In the genomic region with DNA sequence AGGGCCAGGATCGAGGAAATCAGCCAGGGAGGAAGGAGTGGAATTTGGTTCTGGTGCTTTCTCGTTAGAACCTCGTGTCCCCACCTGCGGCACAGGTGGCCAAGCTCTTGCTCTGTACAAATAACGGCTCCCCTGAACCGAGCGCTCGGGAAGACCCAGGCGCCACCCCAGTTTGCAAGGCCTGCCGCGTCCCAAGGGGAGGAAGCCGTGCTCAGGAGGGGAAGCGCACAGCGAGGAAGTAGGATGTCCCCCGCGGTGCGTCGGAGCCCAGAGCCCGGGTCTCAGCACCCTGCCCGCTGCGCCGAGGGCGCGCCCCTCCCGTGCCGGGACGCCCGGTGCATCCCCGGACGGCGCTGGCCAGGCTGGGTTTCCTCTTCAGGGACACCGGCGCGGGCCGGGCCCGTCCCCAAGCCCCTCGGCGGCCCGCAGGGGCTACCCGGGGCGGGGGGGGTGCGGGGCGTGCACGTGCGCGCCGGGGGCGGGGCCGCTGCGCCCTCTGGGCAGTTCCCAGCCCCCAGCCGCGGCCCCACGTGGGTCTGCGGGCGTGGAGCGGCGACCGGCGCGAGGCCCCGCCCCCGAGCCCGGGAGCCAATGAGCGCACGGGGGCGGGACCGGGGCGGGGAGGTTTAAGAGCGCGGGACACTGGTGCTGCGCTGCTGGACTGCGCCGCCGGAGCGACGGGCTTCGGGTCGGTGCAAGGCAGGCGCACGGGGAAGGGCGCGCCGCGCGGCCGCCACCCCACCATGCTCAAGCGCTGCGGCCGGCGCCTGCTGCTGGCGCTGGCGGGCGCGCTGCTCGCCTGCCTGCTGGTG, we compare ENCODE assay signal across 8 cellular contexts. TPM values are rescaled to one million over a fixed set of nuclear protein-coding genes. Genes with fewer than 3 reads are reported as not detected.
DNase-seq lines count a peak whose midpoint lies in the region; ATAC-seq and TF ChIP-seq lines count a peak whose summit lies in the region.

A gene with protein sequence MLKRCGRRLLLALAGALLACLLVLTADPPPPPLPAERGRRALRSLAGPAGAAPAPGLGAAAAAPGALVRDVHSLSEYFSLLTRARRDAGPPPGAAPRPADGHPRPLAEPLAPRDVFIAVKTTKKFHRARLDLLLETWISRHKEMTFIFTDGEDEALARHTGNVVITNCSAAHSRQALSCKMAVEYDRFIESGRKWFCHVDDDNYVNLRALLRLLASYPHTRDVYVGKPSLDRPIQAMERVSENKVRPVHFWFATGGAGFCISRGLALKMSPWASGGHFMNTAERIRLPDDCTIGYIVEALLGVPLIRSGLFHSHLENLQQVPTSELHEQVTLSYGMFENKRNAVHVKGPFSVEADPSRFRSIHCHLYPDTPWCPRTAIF (plus strand): TSS at position 656 of the 812 bp plus-strand sequence. CDS start 88 bp downstream, at position 744.

- intact Hi-C loops in activated T-helper 1 cell treated with anti-CD3 and anti-CD28 coated beads, Interleukin-12 subunit alpha, Interleukin-12 subunit beta, Interleukin-2, Interleukin-4 antibody, amounts not matched to agents 30 ng/mL and 10 ng/mL and 1 ng/mL, durations not matched to agents 14 hours and 24 hours and 36 hours (cut with micrococcal nuclease): loop anchor here (1.0 kb wide), 4 partner anchors 11 to 112 kb away; a partner anchor contains a TSS
- intact Hi-C loops in natural killer cell (cut with micrococcal nuclease): no loop called here

- H3K4me1 Mint-ChIP-seq in activated T-helper 1 cell treated with anti-CD3 and anti-CD28 coated beads, Interleukin-12 subunit alpha, Interleukin-12 subunit beta, Interleukin-2, Interleukin-4 antibody, amounts not matched to agents 30 ng/mL and 10 ng/mL and 1 ng/mL, durations not matched to agents 14 hours and 24 hours and 36 hours (ENCODE audit: low read depth): peaks cover 35% of the 10 kb centered on the region
- H3K4me1 Mint-ChIP-seq in natural killer cell: peaks cover 20 to 37% of the 10 kb centered on the region in 2 donors

- TF ChIP-seq CTCF in fibroblast of mammary gland (conservative IDR thresholded peaks at IDR 0.05; ENCODE audit: control insufficient read depth, insufficient read depth, low read depth, low read length) (no peak), natural killer cell (IDR thresholded peaks at IDR 0.05) (no peak)

- no peaks in the 10 kb centered on the region for H3K9me3 Mint-ChIP-seq in activated T-helper 1 cell treated with anti-CD3 and anti-CD28 coated beads, Interleukin-12 subunit alpha, Interleukin-12 subunit beta, Interleukin-2, Interleukin-4 antibody, amounts not matched to agents 30 ng/mL and 10 ng/mL and 1 ng/mL, durations not matched to agents 14 hours and 24 hours and 36 hours
- no peaks in the 10 kb centered on the region for H3K9me3 Mint-ChIP-seq in natural killer cell

- peak; percentile 75 for ATAC-seq in GM21619 (IDR thresholded peaks at IDR 0.05; ENCODE audit: unreplicated experiment)
- peak; percentile 65 to 87 (median 78) for ATAC-seq in natural killer cell

- H3K27ac Mint-ChIP-seq in activated T-helper 1 cell treated with anti-CD3 and anti-CD28 coated beads, Interleukin-12 subunit alpha, Interleukin-12 subunit beta, Interleukin-2, Interleukin-4 antibody, amounts not matched to agents 30 ng/mL and 10 ng/mL and 1 ng/mL, durations not matched to agents 14 hours and 24 hours and 36 hours: peak within 1 kb of the TSS; percentile 91
- peak within 1 kb of the TSS; percentile 94 to 97 for H3K27ac Mint-ChIP-seq in natural killer cell

- DNase-seq in DMS79 treated with DMSO at 0.1 percent for 48 hours (lab: John Stamatoyannopoulos, UW) (peak; percentile 80), RKO (ENCODE audit: low spot score) (peak; percentile 87), fibroblast of mammary gland (ENCODE audit: low read depth) (peak; percentile 80), natural killer cell (peak; percentile 90)
- DNase-seq in Jurkat, Clone E6-1 (ENCODE audit: low read depth, low spot score): peak; percentile 61
- peak; percentile 84 for DNase-seq in activated T-helper 1 cell treated with anti-CD3 and anti-CD28 coated beads, Interleukin-12 subunit alpha, Interleukin-12 subunit beta, Interleukin-2, Interleukin-4 antibody, amounts not matched to agents 30 ng/mL and 10 ng/mL and 1 ng/mL, durations not matched to agents 14 hours and 24 hours and 36 hours (ENCODE audit: low spot score)
- peak; percentile 80 for DNase-seq in stimulated activated naive CD4-positive, alpha-beta T cell treated with Interleukin-2 at 50 U/mL for 16 hours (lab: John Stamatoyannopoulos, UW)

- H3K36me3 Mint-ChIP-seq in activated T-helper 1 cell treated with anti-CD3 and anti-CD28 coated beads, Interleukin-12 subunit alpha, Interleukin-12 subunit beta, Interleukin-2, Interleukin-4 antibody, amounts not matched to agents 30 ng/mL and 10 ng/mL and 1 ng/mL, durations not matched to agents 14 hours and 24 hours and 36 hours (ENCODE audit: low read depth): peaks cover 2% of the 10 kb centered on the region
- H3K36me3 Mint-ChIP-seq in natural killer cell: no peaks in the 10 kb centered on the region

- no peaks in the 10 kb centered on the region for H3K27me3 Mint-ChIP-seq in activated T-helper 1 cell treated with anti-CD3 and anti-CD28 coated beads, Interleukin-12 subunit alpha, Interleukin-12 subunit beta, Interleukin-2, Interleukin-4 antibody, amounts not matched to agents 30 ng/mL and 10 ng/mL and 1 ng/mL, durations not matched to agents 14 hours and 24 hours and 36 hours (ENCODE audit: insufficient read depth)
- H3K27me3 Mint-ChIP-seq in natural killer cell (ENCODE audit: low read depth in 2 of 2): no peaks in the 10 kb centered on the region

- peak within 1 kb of the TSS; percentile 48 for H3K4me3 ChIP-seq in Jurkat, Clone E6-1 (ENCODE audit: low read length)
- peak within 1 kb of the TSS; percentile 37 for H3K4me3 ChIP-seq in fibroblast of mammary gland (ENCODE audit: control insufficient read depth, low read depth, low read length)

- peak within 1 kb of the TSS; percentile 97 for H3K4me3 Mint-ChIP-seq in activated T-helper 1 cell treated with anti-CD3 and anti-CD28 coated beads, Interleukin-12 subunit alpha, Interleukin-12 subunit beta, Interleukin-2, Interleukin-4 antibody, amounts not matched to agents 30 ng/mL and 10 ng/mL and 1 ng/mL, durations not matched to agents 14 hours and 24 hours and 36 hours
- H3K4me3 Mint-ChIP-seq in natural killer cell: peak within 1 kb of the TSS; percentile 93

RNA-seq across cellular contexts. Expression of the gene that starts here (rescaled TPM):
- polyA plus RNA-seq in Jurkat, Clone E6-1 (2012; ENCODE audit: insufficient read depth, insufficient read length): 10.0 TPM
- 34.8 and 34.9 TPM in 2 replicates for total RNA-seq in activated T-helper 1 cell treated with anti-CD3 and anti-CD28 coated beads, Interleukin-12 subunit alpha, Interleukin-12 subunit beta, Interleukin-2, Interleukin-4 antibody, amounts not matched to agents 30 ng/mL and 10 ng/mL and 1 ng/mL, durations not matched to agents 14 hours and 24 hours and 36 hours
- 100 to 1,000 TPM; 140 to 191 (median 176) TPM for total RNA-seq in natural killer cell

Comparison
In these comparisons a context has a peak if more than half of its experiments do, and no peak if none do; other contexts are left out.
1. Peak in every context shown above with its lines: DNase-seq, ATAC-seq and H3K4me3 ChIP-seq.